20 cellular contexts compared by ENCODE assay signal in the genomic region with DNA sequence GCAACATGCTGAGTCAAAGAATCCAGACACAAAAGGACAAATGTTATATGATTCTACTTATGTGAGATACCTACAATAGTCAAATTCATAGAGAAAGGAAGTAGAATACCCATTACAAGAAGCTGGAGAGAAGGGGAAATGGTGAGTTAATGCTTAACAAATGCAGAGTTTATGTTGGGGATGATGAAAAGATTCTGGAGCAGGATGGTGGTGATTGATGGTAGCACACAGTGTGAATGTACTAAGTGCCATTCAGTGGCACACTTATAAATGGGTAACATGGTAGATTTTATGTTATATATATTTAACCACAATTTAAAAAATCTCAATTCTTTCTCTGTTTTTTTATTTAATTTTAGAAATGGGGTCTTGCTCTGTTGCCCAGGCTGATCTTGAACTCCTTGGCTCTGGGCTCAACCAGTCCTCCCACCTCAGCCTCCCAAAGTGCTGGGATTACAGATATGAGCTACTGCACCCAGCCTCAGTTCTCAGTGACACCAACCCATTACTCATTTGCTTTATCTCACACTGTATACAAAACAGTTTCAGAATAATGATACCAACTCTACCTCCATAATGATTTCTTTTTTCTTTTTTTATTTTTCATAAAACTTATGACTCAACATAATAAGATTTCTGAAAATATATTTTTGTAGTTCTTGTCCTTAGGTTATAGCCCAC. TPM values are rescaled to one million over a fixed set of nuclear protein-coding genes. Genes with fewer than 3 reads are reported as not detected.
A peak's percentile ranks its signal among the peaks of the same experiment; 100 is the strongest.
DNase-seq lines count a peak whose midpoint lies in the region; ATAC-seq, FAIRE-seq and TF ChIP-seq lines count a peak whose summit lies in the region.
"Had no signal": no experiment of that assay in that cellular context is flagged by ENCODE, and none has a peak within 500 bp of the region (broad histone marks: within the 10 kb centered on the region; RNA-seq: fewer than 3 reads in every experiment).

No MANE protein-coding gene starts in this region.

- no peak overlapping the region for H3K27ac ChIP-seq in A549
- H3K27ac ChIP-seq: GM23248, KMS-11 had no signal

- no peak for TF ChIP-seq RAD21 in A549 (conservative IDR thresholded peaks at IDR 0.05 in 1 of 2, IDR thresholded peaks at IDR 0.05 in 1 of 2)

- H3K4me2 ChIP-seq in A549: no peak overlapping the region
- H3K4me2 ChIP-seq: KMS-11 had no signal

- ATAC-seq in A549 (peak; percentile 43 to 62; a peak in 4 of 6 replicates), HG02678 (IDR thresholded peaks at IDR 0.05; ENCODE audit: unreplicated experiment) (no peak), HG02840 (IDR thresholded peaks at IDR 0.05; ENCODE audit: low FRiP score, unreplicated experiment) (no peak)
- ATAC-seq in activated T-helper 17 cell treated with anti-CD3 and anti-CD28 coated beads, Interleukin-2, amount 50 U/mL, for 72 hours (replicated peaks): peak; percentile 77
- ATAC-seq: CD8-positive, alpha-beta T cell; HepG2 had no signal

- H3K9me3 Mint-ChIP-seq in activated T-helper 17 cell treated with anti-CD3 and anti-CD28 coated beads, Interleukin-2, amount 50 U/mL, for 72 hours: no peaks in the 10 kb centered on the region
- H3K9me3 Mint-ChIP-seq: CD8-positive, alpha-beta T cell had no signal

- no peaks in the 10 kb centered on the region for H3K27me3 Mint-ChIP-seq in activated T-helper 17 cell treated with anti-CD3 and anti-CD28 coated beads, Interleukin-2, amount 50 U/mL, for 72 hours

- CTCF ChIA-PET in A549 (lab: Yijun Ruan, JAX): interaction anchor here (1.2 kb wide), 2 partner anchors 46 to 146 kb away, joined by 3 to 6 read pairs; no protein-coding TSS in a partner anchor

- H3K4me1 ChIP-seq in A549: no peaks in the 10 kb centered on the region

- no peak overlapping the region for H3K27ac Mint-ChIP-seq in activated T-helper 17 cell treated with anti-CD3 and anti-CD28 coated beads, Interleukin-2, amount 50 U/mL, for 72 hours
- H3K27ac Mint-ChIP-seq: CD8-positive, alpha-beta T cell had no signal

- TF ChIP-seq CTCF in A549 (IDR thresholded peaks at IDR 0.05): no peak

- TF ChIP-seq POLR2A in A549 (IDR thresholded peaks at IDR 0.05; ENCODE audit: low read length): no peak

- H3K9me3 ChIP-seq in A549: no peaks in the 10 kb centered on the region

- H3K4me3 ChIP-seq in A549: no peak overlapping the region
- H3K4me3 ChIP-seq: GM23248 had no signal

- no peak for FAIRE-seq in A549 (lab: Jason Lieb, UNC)
- FAIRE-seq: G401.6, GM12891, HepG2, RCC 7860 had no signal

- DNase-seq in A549 (ENCODE audit: low read depth in 1 of 2, low spot score in 1 of 2) (no peak), COLO829 (ENCODE audit: low spot score) (peak; percentile 20), kidney tubule cell (ENCODE audit: low spot score) (peak; percentile 40), SHP77 treated with DMSO at 0.1 percent for 48 hours (lab: John Stamatoyannopoulos, UW) (no peak)
- DNase-seq: CD8-positive, alpha-beta T cell; DND-41; GM23248; NCI-H1048; NCI-H1436 treated with DMSO at 0.1 percent for 48 hours; NCI-H2081; NCI-H510A treated with DMSO at 0.1 percent for 48 hours; SHP77 had no signal

- POLR2A ChIA-PET in A549 (lab: Yijun Ruan, JAX): interaction anchor here (1.0 to 1.3 kb wide), 2 partner anchors 9 kb away, joined by 3 read pairs; partner anchors contain the start of gene RELA

- no peak for TF ChIP-seq EP300 in A549 (IDR thresholded peaks at IDR 0.05)

- H3K36me3 Mint-ChIP-seq in activated T-helper 17 cell treated with anti-CD3 and anti-CD28 coated beads, Interleukin-2, amount 50 U/mL, for 72 hours (ENCODE audit: low read depth): no peaks in the 10 kb centered on the region
- H3K36me3 Mint-ChIP-seq: CD8-positive, alpha-beta T cell had no signal

- no peaks in the 10 kb centered on the region for H3K4me1 Mint-ChIP-seq in activated T-helper 17 cell treated with anti-CD3 and anti-CD28 coated beads, Interleukin-2, amount 50 U/mL, for 72 hours

- H3K4me3 Mint-ChIP-seq in activated T-helper 17 cell treated with anti-CD3 and anti-CD28 coated beads, Interleukin-2, amount 50 U/mL, for 72 hours: no peak overlapping the region
- H3K4me3 Mint-ChIP-seq: CD8-positive, alpha-beta T cell had no signal

TF ChIP-seq in A549, 52 proteins besides CTCF, POLR2A, EP300 and RAD21:
- TF ChIP-seq SMC3 (IDR thresholded peaks at IDR 0.05): no peak

RNA-seq across cellular contexts. Expression of gene RELA, which starts 9.6 kb away (rescaled TPM):
- polyA plus RNA-seq in A549 (2011; rRNA removed) (28.9 and 31.8 TPM in 2 replicates), A549 (2017; fragmentation: RNase III; extraction: RNeasy Plus Mini Kit Qiagen cat#74134 plus additional on column Dnase treatment) (50.7 to 55.8 TPM (median 55.1 TPM) in 3 replicates)
- polyA plus RNA-seq in A549 (2012; cell fraction: cytosol; rRNA removed): 52.5 and 61.2 TPM in 2 replicates
- polyA plus RNA-seq in A549 (2012; cell fraction: nucleus; rRNA removed): 90.0 and 117 TPM in 2 replicates
- polyA minus RNA-seq in A549 (2011; rRNA and poly(A)+ RNA removed): 44.1 and 63.9 TPM in 2 replicates
- 100 to 1,000 TPM in 1 of 2 donors, 10 to 100 TPM in 1; 82.5 to 150 TPM for total RNA-seq in activated T-helper 17 cell treated with anti-CD3 and anti-CD28 coated beads, Interleukin-2, amount 50 U/mL, for 72 hours

RNA-seq across cellular contexts. Expression of gene SIPA1, which starts 34.4 kb away (rescaled TPM):
- polyA plus RNA-seq in A549 (2011; rRNA removed) (9.9 and 10.4 TPM in 2 replicates), A549 (2017; fragmentation: RNase III; extraction: RNeasy Plus Mini Kit Qiagen cat#74134 plus additional on column Dnase treatment) (16.9 to 21.3 TPM (median 17.4 TPM) in 3 replicates)
- polyA plus RNA-seq in A549 (2012; cell fraction: cytosol; rRNA removed): 20.3 and 32.5 TPM in 2 replicates
- polyA plus RNA-seq in A549 (2012; cell fraction: nucleus; rRNA removed): 27.9 and 48.3 TPM in 2 replicates
- polyA minus RNA-seq in A549 (2011; rRNA and poly(A)+ RNA removed): 9.6 and 15.2 TPM in 2 replicates
- 100 to 1,000 TPM; 135 to 144 TPM for total RNA-seq in activated T-helper 17 cell treated with anti-CD3 and anti-CD28 coated beads, Interleukin-2, amount 50 U/mL, for 72 hours

RNA-seq across cellular contexts. Expression of gene KAT5, which starts 39.7 kb away (rescaled TPM):
- polyA plus RNA-seq in A549 (2011; rRNA removed) (25.8 and 34.6 TPM in 2 replicates), A549 (2017; fragmentation: RNase III; extraction: RNeasy Plus Mini Kit Qiagen cat#74134 plus additional on column Dnase treatment) (39.8 to 44.7 TPM (median 41.2 TPM) in 3 replicates)
- 51.7 and 58.0 TPM in 2 replicates for polyA plus RNA-seq in A549 (2012; cell fraction: cytosol; rRNA removed)
- 95.5 and 97.4 TPM in 2 replicates for polyA plus RNA-seq in A549 (2012; cell fraction: nucleus; rRNA removed)
- polyA minus RNA-seq in A549 (2011; rRNA and poly(A)+ RNA removed): 63.3 and 67.9 TPM in 2 replicates
- total RNA-seq in activated T-helper 17 cell treated with anti-CD3 and anti-CD28 coated beads, Interleukin-2, amount 50 U/mL, for 72 hours: 10 to 100 TPM; 75.6 to 88.8 TPM

RNA-seq across cellular contexts. Expression of gene RNASEH2C, which starts 48.3 kb away (rescaled TPM):
- polyA plus RNA-seq in A549 (2011; rRNA removed) (15.1 and 15.8 TPM in 2 replicates), A549 (2017; fragmentation: RNase III; extraction: RNeasy Plus Mini Kit Qiagen cat#74134 plus additional on column Dnase treatment) (36.4 to 39.3 TPM (median 36.9 TPM) in 3 replicates)
- polyA plus RNA-seq in A549 (2012; cell fraction: cytosol; rRNA removed): 43.5 and 49.5 TPM in 2 replicates
- polyA plus RNA-seq in A549 (2012; cell fraction: nucleus; rRNA removed): 79.6 and 95.4 TPM in 2 replicates
- 8.9 and 9.1 TPM in 2 replicates for polyA minus RNA-seq in A549 (2011; rRNA and poly(A)+ RNA removed)
- total RNA-seq in activated T-helper 17 cell treated with anti-CD3 and anti-CD28 coated beads, Interleukin-2, amount 50 U/mL, for 72 hours: 10 to 100 TPM; 57.4 to 92.9 TPM

RNA-seq across cellular contexts. Expression of gene PCNX3, which starts 56.7 kb away (rescaled TPM):
- polyA plus RNA-seq in A549 (2011; rRNA removed) (14.2 and 17.2 TPM in 2 replicates), A549 (2017; fragmentation: RNase III; extraction: RNeasy Plus Mini Kit Qiagen cat#74134 plus additional on column Dnase treatment) (26.6 to 30.8 TPM (median 29.7 TPM) in 3 replicates)
- 37.5 and 49.6 TPM in 2 replicates for polyA plus RNA-seq in A549 (2012; cell fraction: cytosol; rRNA removed)
- polyA plus RNA-seq in A549 (2012; cell fraction: nucleus; rRNA removed): 142 and 197 TPM in 2 replicates
- polyA minus RNA-seq in A549 (2011; rRNA and poly(A)+ RNA removed): 22.9 and 35.0 TPM in 2 replicates
- 10 to 100 TPM; 20.8 to 39.1 TPM for total RNA-seq in activated T-helper 17 cell treated with anti-CD3 and anti-CD28 coated beads, Interleukin-2, amount 50 U/mL, for 72 hours

Comparison
In these comparisons a context has a peak if more than half of its experiments do, and no peak if none do; other contexts are left out.
1. ATAC-seq: peak in A549 (2 of 2) and activated T-helper 17 cell treated with anti-CD3 and anti-CD28 coated beads, Interleukin-2, amount 50 U/mL, for 72 hours (single experiment); none in HG02678 (single experiment) and HG02840 (single experiment).
2. DNase-seq: peak in COLO829 (single experiment) and kidney tubule cell (single experiment); none in A549 (0 of 2) and SHP77 treated with DMSO at 0.1 percent for 48 hours (single experiment).